8 cellular contexts compared by ENCODE assay signal in genomic region chr7:102434039-102434481, GRCh38. TPM values are rescaled to one million over a fixed set of nuclear protein-coding genes. Genes with fewer than 3 reads are reported as not detected.
DNase-seq lines count a peak whose midpoint lies in the region; ATAC-seq and TF ChIP-seq lines count a peak whose summit lies in the region.

No MANE protein-coding gene starts in this region.

- intact Hi-C loops in stomach (cut with DNase I; ENCODE audit: low total_unique reads) = no loop called here

- DNase-seq in BE2C = no peak
- no peak for DNase-seq in stomach
- DNase-seq in medulla oblongata (ENCODE audit: extremely low spot score) = no peak

- H3K27ac ChIP-seq in iPS-18a (ENCODE audit: low read length) (no peak overlapping the region), stomach (peak overlapping the region in 4 of 5 donors; percentile 55 to 88 (median 84))

- no peaks in the 10 kb centered on the region for H3K27me3 Mint-ChIP-seq in activated naive CD4-positive, alpha-beta T cell treated with anti-CD3 and anti-CD28 coated beads, Interleukin-2, amount 50 U/mL, for 24 hours

- peak overlapping the region; percentile 21 for H3K9ac ChIP-seq in iPS-18a (ENCODE audit: low read length)

- H3K4me3 ChIP-seq in BE2C (ENCODE audit: low read depth, low read length) = peak overlapping the region; percentile 85
- H3K4me3 ChIP-seq in iPS-18a (ENCODE audit: low read length) = peak overlapping the region; percentile 60
- peak overlapping the region; percentile 80 to 99 (median 84) for H3K4me3 ChIP-seq in stomach

- peak overlapping the region; percentile 79 for H3K27ac Mint-ChIP-seq in activated naive CD4-positive, alpha-beta T cell treated with anti-CD3 and anti-CD28 coated beads, Interleukin-2, amount 50 U/mL, for 24 hours

- WGBS in stomach, 5 donors = 29 to 36% (median 33%) methylated on average over 9 of the region's 9 CpGs

- peaks cover 55% of the 10 kb centered on the region for H3K4me1 Mint-ChIP-seq in activated naive CD4-positive, alpha-beta T cell treated with anti-CD3 and anti-CD28 coated beads, Interleukin-2, amount 50 U/mL, for 24 hours

- peaks cover 3% of the 10 kb centered on the region; the same call in 1 of the 2 replicates for H3K36me3 ChIP-seq in BE2C
- H3K36me3 ChIP-seq in iPS-18a (ENCODE audit: control insufficient read depth, low read depth, low read length) = peaks cover 4% of the 10 kb centered on the region
- peaks cover 0 to 18% (median 14%) of the 10 kb centered on the region in 4 donors for H3K36me3 ChIP-seq in stomach

- H3K27me3 ChIP-seq in BE2C = no peaks in the 10 kb centered on the region
- no peaks in the 10 kb centered on the region for H3K27me3 ChIP-seq in iPS-18a (ENCODE audit: control insufficient read depth, insufficient read depth, low read length)
- no peaks in the 10 kb centered on the region for H3K27me3 ChIP-seq in stomach

- H3K36me3 Mint-ChIP-seq in activated naive CD4-positive, alpha-beta T cell treated with anti-CD3 and anti-CD28 coated beads, Interleukin-2, amount 50 U/mL, for 24 hours = no peaks in the 10 kb centered on the region

- H3K9me3 Mint-ChIP-seq in activated naive CD4-positive, alpha-beta T cell treated with anti-CD3 and anti-CD28 coated beads, Interleukin-2, amount 50 U/mL, for 24 hours = no peaks in the 10 kb centered on the region

- TF ChIP-seq CTCF in BE2C (IDR thresholded peaks at IDR 0.05; ENCODE audit: low read depth, low read length) = no peak
- no peak for TF ChIP-seq CTCF in stomach (IDR thresholded peaks at IDR 0.05)

- H3K9me3 ChIP-seq in BE2C (no peaks in the 10 kb centered on the region), iPS-18a (ENCODE audit: control insufficient read depth, low read depth, low read length) (no peaks in the 10 kb centered on the region), stomach (no peaks in the 10 kb centered on the region)

- TF ChIP-seq EP300 in stomach (IDR thresholded peaks at IDR 0.05) = no peak

- no peaks in the 10 kb centered on the region; the same call in 1 of the 2 replicates for H3K4me1 ChIP-seq in BE2C
- peaks cover 4% of the 10 kb centered on the region for H3K4me1 ChIP-seq in iPS-18a (ENCODE audit: control insufficient read depth, low read depth, low read length)
- H3K4me1 ChIP-seq in stomach = peaks cover 11 to 47% (median 32%) of the 10 kb centered on the region in 4 donors

- TF ChIP-seq POLR2A in stomach (IDR thresholded peaks at IDR 0.05) = no peak

- ATAC-seq in HG03159 (IDR thresholded peaks at IDR 0.05; ENCODE audit: unreplicated experiment) = peak; percentile 12
- no peak for ATAC-seq in HG02759 (IDR thresholded peaks at IDR 0.05; ENCODE audit: unreplicated experiment)
- ATAC-seq in HG02588 (IDR thresholded peaks at IDR 0.05; ENCODE audit: unreplicated experiment) = no peak

- peak overlapping the region; percentile 86 for H3K4me3 Mint-ChIP-seq in activated naive CD4-positive, alpha-beta T cell treated with anti-CD3 and anti-CD28 coated beads, Interleukin-2, amount 50 U/mL, for 24 hours

RNA-seq across cellular contexts. Expression of gene ORAI2, which starts 0.7 kb away (rescaled TPM):
- polyA plus RNA-seq in BE2C (2012; ENCODE audit: insufficient read depth, insufficient read length, low read depth) = 50.6 TPM
- 10 to 100 TPM in 1 of 5 donors, 1 to 10 TPM in 2, under 1 TPM in 1, not detected in 1; 0.58 to 44.3 (median 9.1) TPM for total RNA-seq in stomach
- 1 to 10 TPM; 1.9 to 8.0 (median 5.7) TPM for polyA plus RNA-seq in stomach

RNA-seq across cellular contexts. Expression of gene ALKBH4, which starts 30.6 kb away (rescaled TPM):
- 41.7 TPM for polyA plus RNA-seq in BE2C (2012; ENCODE audit: insufficient read depth, insufficient read length, low read depth)
- total RNA-seq in stomach = 10 to 100 TPM in 1 of 5 donors, 1 to 10 TPM in 4; 1.2 to 27.4 (median 7.5) TPM
- polyA plus RNA-seq in stomach = 1 to 10 TPM; 8.7 to 9.5 (median 9.2) TPM

RNA-seq across cellular contexts. Expression of gene LRWD1, which starts 30.7 kb away (rescaled TPM):
- 102 TPM for polyA plus RNA-seq in BE2C (2012; ENCODE audit: insufficient read depth, insufficient read length, low read depth)
- total RNA-seq in stomach = 100 to 1,000 TPM in 1 of 5 donors, 10 to 100 TPM in 3, 1 to 10 TPM in 1; 4.5 to 238 (median 14.7) TPM
- 10 to 100 TPM in 2 of 3 donors, 1 to 10 TPM in 1; 9.1 to 12.7 (median 11.4) TPM for polyA plus RNA-seq in stomach

RNA-seq across cellular contexts. Expression of gene PRKRIP1, which starts 37.9 kb away (rescaled TPM):
- polyA plus RNA-seq in BE2C (2012; ENCODE audit: insufficient read depth, insufficient read length, low read depth) = 70.4 TPM
- 10 to 100 TPM; 23.9 to 92.7 (median 34.0) TPM for total RNA-seq in stomach
- polyA plus RNA-seq in stomach = 10 to 100 TPM; 23.5 to 29.6 (median 28.7) TPM

RNA-seq across cellular contexts. Expression of gene POLR2J, which starts 44.7 kb away (rescaled TPM):
- polyA plus RNA-seq in BE2C (2012; ENCODE audit: insufficient read depth, insufficient read length, low read depth) = 125 TPM
- 1 to 10 TPM; 1.2 to 8.1 (median 5.7) TPM for total RNA-seq in stomach
- 100 to 1,000 TPM; 100 to 152 (median 141) TPM for polyA plus RNA-seq in stomach
